3 cellular contexts compared by ENCODE assay signal in the genomic region with DNA sequence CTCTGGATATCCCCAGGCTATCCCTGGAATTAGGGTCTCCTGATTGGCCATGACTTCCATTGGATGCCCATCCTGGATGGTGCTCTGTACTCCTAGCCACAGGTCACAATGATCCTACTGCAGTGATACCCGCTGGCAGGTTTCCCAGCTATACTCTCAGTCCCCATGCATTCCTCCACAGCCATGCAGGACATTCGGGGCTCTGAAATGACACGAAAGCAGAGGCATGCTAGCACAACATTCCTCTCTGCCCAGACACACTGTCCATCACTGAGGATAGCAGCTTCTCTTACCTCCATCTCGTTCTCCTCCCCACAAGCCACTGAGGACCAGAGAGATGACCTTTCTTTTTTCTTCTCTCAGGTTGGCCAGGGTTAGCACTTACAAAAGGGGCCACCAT.
TF ChIP-seq lines count a peak whose summit lies in the region.

No MANE protein-coding gene starts in this region.

TF ChIP-seq in HepG2, 621 proteins besides CTCF, POLR2A, EP300 and RAD21:
- no peak for TF ChIP-seq NKX3-1 (CRISPR knock-in tag; IDR thresholded peaks at IDR 0.05)
- TF ChIP-seq, protein P1, sequence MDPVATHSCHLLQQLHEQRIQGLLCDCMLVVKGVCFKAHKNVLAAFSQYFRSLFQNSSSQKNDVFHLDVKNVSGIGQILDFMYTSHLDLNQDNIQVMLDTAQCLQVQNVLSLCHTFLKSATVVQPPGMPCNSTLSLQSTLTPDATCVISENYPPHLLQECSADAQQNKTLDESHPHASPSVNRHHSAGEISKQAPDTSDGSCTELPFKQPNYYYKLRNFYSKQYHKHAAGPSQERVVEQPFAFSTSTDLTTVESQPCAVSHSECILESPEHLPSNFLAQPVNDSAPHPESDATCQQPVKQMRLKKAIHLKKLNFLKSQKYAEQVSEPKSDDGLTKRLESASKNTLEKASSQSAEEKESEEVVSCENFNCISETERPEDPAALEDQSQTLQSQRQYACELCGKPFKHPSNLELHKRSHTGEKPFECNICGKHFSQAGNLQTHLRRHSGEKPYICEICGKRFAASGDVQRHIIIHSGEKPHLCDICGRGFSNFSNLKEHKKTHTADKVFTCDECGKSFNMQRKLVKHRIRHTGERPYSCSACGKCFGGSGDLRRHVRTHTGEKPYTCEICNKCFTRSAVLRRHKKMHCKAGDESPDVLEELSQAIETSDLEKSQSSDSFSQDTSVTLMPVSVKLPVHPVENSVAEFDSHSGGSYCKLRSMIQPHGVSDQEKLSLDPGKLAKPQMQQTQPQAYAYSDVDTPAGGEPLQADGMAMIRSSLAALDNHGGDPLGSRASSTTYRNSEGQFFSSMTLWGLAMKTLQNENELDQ (CRISPR knock-in tag; IDR thresholded peaks at IDR 0.05; ENCODE audit: borderline replicate concordance): no peak
- no peak for TF ChIP-seq ZBTB8A (CRISPR knock-in tag; IDR thresholded peaks at IDR 0.05; ENCODE audit: borderline replicate concordance, low read depth)
- no peak for TF ChIP-seq PAX8 (CRISPR knock-in tag; IDR thresholded peaks at IDR 0.05; ENCODE audit: borderline replicate concordance)
- no peak for TF ChIP-seq KDM4B (CRISPR knock-in tag; IDR thresholded peaks at IDR 0.05)
- TF ChIP-seq HOXA3 (CRISPR knock-in tag; IDR thresholded peaks at IDR 0.05): no peak

TF ChIP-seq in IMR-90, 13 proteins besides CTCF, POLR2A, EP300 and RAD21:
- TF ChIP-seq, protein P2, sequence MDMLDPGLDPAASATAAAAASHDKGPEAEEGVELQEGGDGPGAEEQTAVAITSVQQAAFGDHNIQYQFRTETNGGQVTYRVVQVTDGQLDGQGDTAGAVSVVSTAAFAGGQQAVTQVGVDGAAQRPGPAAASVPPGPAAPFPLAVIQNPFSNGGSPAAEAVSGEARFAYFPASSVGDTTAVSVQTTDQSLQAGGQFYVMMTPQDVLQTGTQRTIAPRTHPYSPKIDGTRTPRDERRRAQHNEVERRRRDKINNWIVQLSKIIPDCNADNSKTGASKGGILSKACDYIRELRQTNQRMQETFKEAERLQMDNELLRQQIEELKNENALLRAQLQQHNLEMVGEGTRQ (IDR thresholded peaks at IDR 0.05; ENCODE audit: low read depth, low read length): no peak
- no peak for TF ChIP-seq FOS (IDR thresholded peaks at IDR 0.05; ENCODE audit: low read depth, low read length)

TF ChIP-seq in H1, 55 proteins besides CTCF, POLR2A, EP300 and RAD21:
- no peak for TF ChIP-seq GTF2F1 (IDR thresholded peaks at IDR 0.05; ENCODE audit: borderline replicate concordance, low read depth, low read length)
- TF ChIP-seq SP4 (IDR thresholded peaks at IDR 0.05; ENCODE audit: low read length): no peak
- no peak for TF ChIP-seq CEBPB (IDR thresholded peaks at IDR 0.05; ENCODE audit: low read depth, low read length)
TF ChIP-seq in H1: peak in this region for 0.
